ENCODE assay signal across 1 cellular context in genomic region chr16:81938331-81939163, GRCh38.
TF ChIP-seq lines count a peak whose summit lies in the region.

No MANE protein-coding gene starts in this region.

TF ChIP-seq in GM23338, 12 proteins besides CTCF, POLR2A, EP300 and RAD21:
- TF ChIP-seq REST (IDR thresholded peaks at IDR 0.05; ENCODE audit: unreplicated experiment): no peak
- no peak for TF ChIP-seq STAT1 (IDR thresholded peaks at IDR 0.05; ENCODE audit: unreplicated experiment)
- no peak for TF ChIP-seq ETS1 (IDR thresholded peaks at IDR 0.05)
- TF ChIP-seq EZH2 (IDR thresholded peaks at IDR 0.05; ENCODE audit: low read depth, unreplicated experiment): no peak
- no peak for TF ChIP-seq CREB1 (CRISPR knock-in tag; IDR thresholded peaks at IDR 0.05; ENCODE audit: low read depth)
- TF ChIP-seq NANOG (IDR thresholded peaks at IDR 0.05; ENCODE audit: borderline replicate concordance): no peak
- TF ChIP-seq JUNB (IDR thresholded peaks at IDR 0.05; ENCODE audit: unreplicated experiment): no peak
- no peak for TF ChIP-seq ZNF462 (CRISPR knock-in tag; IDR thresholded peaks at IDR 0.05)
- no peak for TF ChIP-seq ZNF114 (CRISPR knock-in tag; IDR thresholded peaks at IDR 0.05)
- no peak for TF ChIP-seq ZNF331 (CRISPR knock-in tag; IDR thresholded peaks at IDR 0.05; ENCODE audit: low read depth)
- no peak for TF ChIP-seq EZH2phosphoT487 (IDR thresholded peaks at IDR 0.05; ENCODE audit: unreplicated experiment)
- no peak for TF ChIP-seq POLR2AphosphoS5 (IDR thresholded peaks at IDR 0.05; ENCODE audit: low read depth)
TF ChIP-seq in GM23338: peak in this region for 0.
